2 cellular contexts compared by ENCODE assay signal in the genomic region with DNA sequence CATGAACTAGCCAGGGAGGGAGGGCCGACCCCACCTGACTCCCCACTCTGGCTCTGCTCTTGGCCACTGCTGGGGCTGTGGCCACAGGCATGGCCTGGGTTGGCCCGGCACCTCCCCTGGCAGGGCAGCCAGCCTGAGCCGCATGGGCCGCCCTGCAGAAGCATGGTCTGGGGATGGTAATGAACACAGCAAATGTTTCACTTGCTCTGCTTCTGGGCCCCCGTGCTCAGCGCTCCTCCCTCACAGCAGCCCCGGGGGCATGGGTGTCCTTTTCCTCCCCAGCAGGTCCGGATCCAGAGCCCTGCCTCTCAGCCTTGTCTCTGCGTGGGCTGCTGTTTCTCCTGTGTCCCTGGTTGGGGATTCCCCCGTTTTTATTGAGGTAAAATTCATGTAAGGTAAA.
TF ChIP-seq lines count a peak whose summit lies in the region.

No MANE protein-coding gene starts in this region.

TF ChIP-seq in SK-N-SH, 30 proteins besides CTCF, POLR2A, EP300 and RAD21 (continued from another document):
- TF ChIP-seq FOXJ3 (CRISPR knock-in tag; IDR thresholded peaks at IDR 0.05): no peak
- TF ChIP-seq, protein P1, sequence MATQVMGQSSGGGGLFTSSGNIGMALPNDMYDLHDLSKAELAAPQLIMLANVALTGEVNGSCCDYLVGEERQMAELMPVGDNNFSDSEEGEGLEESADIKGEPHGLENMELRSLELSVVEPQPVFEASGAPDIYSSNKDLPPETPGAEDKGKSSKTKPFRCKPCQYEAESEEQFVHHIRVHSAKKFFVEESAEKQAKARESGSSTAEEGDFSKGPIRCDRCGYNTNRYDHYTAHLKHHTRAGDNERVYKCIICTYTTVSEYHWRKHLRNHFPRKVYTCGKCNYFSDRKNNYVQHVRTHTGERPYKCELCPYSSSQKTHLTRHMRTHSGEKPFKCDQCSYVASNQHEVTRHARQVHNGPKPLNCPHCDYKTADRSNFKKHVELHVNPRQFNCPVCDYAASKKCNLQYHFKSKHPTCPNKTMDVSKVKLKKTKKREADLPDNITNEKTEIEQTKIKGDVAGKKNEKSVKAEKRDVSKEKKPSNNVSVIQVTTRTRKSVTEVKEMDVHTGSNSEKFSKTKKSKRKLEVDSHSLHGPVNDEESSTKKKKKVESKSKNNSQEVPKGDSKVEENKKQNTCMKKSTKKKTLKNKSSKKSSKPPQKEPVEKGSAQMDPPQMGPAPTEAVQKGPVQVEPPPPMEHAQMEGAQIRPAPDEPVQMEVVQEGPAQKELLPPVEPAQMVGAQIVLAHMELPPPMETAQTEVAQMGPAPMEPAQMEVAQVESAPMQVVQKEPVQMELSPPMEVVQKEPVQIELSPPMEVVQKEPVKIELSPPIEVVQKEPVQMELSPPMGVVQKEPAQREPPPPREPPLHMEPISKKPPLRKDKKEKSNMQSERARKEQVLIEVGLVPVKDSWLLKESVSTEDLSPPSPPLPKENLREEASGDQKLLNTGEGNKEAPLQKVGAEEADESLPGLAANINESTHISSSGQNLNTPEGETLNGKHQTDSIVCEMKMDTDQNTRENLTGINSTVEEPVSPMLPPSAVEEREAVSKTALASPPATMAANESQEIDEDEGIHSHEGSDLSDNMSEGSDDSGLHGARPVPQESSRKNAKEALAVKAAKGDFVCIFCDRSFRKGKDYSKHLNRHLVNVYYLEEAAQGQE (IDR thresholded peaks at IDR 0.05; ENCODE audit: low read depth, low read length): no peak
- TF ChIP-seq RXRA (IDR thresholded peaks at IDR 0.05; ENCODE audit: borderline replicate concordance, low read depth): no peak
- TF ChIP-seq, protein P2, sequence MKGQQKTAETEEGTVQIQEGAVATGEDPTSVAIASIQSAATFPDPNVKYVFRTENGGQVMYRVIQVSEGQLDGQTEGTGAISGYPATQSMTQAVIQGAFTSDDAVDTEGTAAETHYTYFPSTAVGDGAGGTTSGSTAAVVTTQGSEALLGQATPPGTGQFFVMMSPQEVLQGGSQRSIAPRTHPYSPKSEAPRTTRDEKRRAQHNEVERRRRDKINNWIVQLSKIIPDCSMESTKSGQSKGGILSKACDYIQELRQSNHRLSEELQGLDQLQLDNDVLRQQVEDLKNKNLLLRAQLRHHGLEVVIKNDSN (IDR thresholded peaks at IDR 0.05; ENCODE audit: borderline replicate concordance, low read depth): no peak
- no peak for TF ChIP-seq GATA2 (CRISPR knock-in tag; IDR thresholded peaks at IDR 0.05)
- TF ChIP-seq POLR2AphosphoS5 (IDR thresholded peaks at IDR 0.05; ENCODE audit: low read depth, low read length): no peak

TF ChIP-seq in SK-N-SH treated with all-trans-retinoic acid at 6 μM for 48 hours, 23 proteins besides CTCF, POLR2A, EP300 and RAD21:
- TF ChIP-seq, protein P3, sequence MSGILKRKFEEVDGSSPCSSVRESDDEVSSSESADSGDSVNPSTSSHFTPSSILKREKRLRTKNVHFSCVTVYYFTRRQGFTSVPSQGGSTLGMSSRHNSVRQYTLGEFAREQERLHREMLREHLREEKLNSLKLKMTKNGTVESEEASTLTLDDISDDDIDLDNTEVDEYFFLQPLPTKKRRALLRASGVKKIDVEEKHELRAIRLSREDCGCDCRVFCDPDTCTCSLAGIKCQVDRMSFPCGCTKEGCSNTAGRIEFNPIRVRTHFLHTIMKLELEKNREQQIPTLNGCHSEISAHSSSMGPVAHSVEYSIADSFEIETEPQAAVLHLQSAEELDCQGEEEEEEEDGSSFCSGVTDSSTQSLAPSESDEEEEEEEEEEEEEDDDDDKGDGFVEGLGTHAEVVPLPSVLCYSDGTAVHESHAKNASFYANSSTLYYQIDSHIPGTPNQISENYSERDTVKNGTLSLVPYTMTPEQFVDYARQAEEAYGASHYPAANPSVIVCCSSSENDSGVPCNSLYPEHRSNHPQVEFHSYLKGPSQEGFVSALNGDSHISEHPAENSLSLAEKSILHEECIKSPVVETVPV (CRISPR knock-in tag; IDR thresholded peaks at IDR 0.05): no peak
- no peak for TF ChIP-seq TCF4 (CRISPR knock-in tag; IDR thresholded peaks at IDR 0.05; ENCODE audit: borderline replicate concordance)
- no peak for TF ChIP-seq BACH2 (CRISPR knock-in tag; IDR thresholded peaks at IDR 0.05; ENCODE audit: borderline replicate concordance)
- TF ChIP-seq, protein P4, sequence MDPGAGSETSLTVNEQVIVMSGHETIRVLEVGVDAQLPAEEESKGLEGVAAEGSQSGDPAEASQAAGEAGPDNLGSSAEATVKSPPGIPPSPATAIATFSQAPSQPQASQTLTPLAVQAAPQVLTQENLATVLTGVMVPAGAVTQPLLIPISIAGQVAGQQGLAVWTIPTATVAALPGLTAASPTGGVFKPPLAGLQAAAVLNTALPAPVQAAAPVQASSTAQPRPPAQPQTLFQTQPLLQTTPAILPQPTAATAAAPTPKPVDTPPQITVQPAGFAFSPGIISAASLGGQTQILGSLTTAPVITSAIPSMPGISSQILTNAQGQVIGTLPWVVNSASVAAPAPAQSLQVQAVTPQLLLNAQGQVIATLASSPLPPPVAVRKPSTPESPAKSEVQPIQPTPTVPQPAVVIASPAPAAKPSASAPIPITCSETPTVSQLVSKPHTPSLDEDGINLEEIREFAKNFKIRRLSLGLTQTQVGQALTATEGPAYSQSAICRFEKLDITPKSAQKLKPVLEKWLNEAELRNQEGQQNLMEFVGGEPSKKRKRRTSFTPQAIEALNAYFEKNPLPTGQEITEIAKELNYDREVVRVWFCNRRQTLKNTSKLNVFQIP (CRISPR knock-in tag; IDR thresholded peaks at IDR 0.05; ENCODE audit: borderline replicate concordance, low read depth): no peak
- TF ChIP-seq GLIS3 (CRISPR knock-in tag; IDR thresholded peaks at IDR 0.05): no peak
- TF ChIP-seq, protein P5, sequence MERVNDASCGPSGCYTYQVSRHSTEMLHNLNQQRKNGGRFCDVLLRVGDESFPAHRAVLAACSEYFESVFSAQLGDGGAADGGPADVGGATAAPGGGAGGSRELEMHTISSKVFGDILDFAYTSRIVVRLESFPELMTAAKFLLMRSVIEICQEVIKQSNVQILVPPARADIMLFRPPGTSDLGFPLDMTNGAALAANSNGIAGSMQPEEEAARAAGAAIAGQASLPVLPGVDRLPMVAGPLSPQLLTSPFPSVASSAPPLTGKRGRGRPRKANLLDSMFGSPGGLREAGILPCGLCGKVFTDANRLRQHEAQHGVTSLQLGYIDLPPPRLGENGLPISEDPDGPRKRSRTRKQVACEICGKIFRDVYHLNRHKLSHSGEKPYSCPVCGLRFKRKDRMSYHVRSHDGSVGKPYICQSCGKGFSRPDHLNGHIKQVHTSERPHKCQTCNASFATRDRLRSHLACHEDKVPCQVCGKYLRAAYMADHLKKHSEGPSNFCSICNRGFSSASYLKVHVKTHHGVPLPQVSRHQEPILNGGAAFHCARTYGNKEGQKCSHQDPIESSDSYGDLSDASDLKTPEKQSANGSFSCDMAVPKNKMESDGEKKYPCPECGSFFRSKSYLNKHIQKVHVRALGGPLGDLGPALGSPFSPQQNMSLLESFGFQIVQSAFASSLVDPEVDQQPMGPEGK (CRISPR knock-in tag; IDR thresholded peaks at IDR 0.05; ENCODE audit: borderline replicate concordance): no peak
- TF ChIP-seq CSDC2 (CRISPR knock-in tag; IDR thresholded peaks at IDR 0.05): no peak
- TF ChIP-seq ESRRG (CRISPR knock-in tag; IDR thresholded peaks at IDR 0.05): no peak
TF ChIP-seq in SK-N-SH treated with all-trans-retinoic acid at 6 μM for 48 hours: peak in this region for 0.
